In the genomic region with DNA sequence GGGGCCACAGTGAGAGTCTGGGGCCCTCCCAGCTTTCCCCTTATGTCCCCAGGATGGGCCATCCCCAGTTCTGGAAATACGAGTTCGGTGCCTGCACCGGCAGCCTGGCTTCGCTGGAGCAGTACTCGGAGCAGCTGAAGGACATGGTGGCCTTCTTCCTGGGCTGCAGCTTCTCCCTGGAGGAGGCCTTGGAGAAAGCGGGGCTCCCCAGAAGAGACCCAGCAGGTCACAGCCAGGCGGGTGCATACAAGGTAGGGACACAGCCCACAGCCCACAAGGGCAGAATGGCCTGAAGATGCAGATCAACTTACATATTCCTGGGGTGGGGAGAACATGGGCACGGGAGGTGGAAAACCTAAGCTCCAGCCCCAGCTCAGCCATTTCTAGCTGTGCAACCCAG, we compare ENCODE assay signal across 1 cellular context.
TF ChIP-seq lines count a peak whose summit lies in the region.

No MANE protein-coding gene starts in this region.

TF ChIP-seq in SK-N-SH, 30 proteins besides CTCF, POLR2A, EP300 and RAD21 (continued from another document):
- TF ChIP-seq, protein P1, sequence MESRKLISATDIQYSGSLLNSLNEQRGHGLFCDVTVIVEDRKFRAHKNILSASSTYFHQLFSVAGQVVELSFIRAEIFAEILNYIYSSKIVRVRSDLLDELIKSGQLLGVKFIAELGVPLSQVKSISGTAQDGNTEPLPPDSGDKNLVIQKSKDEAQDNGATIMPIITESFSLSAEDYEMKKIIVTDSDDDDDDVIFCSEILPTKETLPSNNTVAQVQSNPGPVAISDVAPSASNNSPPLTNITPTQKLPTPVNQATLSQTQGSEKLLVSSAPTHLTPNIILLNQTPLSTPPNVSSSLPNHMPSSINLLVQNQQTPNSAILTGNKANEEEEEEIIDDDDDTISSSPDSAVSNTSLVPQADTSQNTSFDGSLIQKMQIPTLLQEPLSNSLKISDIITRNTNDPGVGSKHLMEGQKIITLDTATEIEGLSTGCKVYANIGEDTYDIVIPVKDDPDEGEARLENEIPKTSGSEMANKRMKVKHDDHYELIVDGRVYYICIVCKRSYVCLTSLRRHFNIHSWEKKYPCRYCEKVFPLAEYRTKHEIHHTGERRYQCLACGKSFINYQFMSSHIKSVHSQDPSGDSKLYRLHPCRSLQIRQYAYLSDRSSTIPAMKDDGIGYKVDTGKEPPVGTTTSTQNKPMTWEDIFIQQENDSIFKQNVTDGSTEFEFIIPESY (IDR thresholded peaks at IDR 0.05; ENCODE audit: borderline replicate concordance, low read depth), result no peak
TF ChIP-seq in SK-N-SH: peak in this region for 0.
